In genomic region chr17:40431231-40431602, GRCh38 we compare ENCODE assay signal across 18 cellular contexts.
"Had no signal": no experiment of that assay in that cellular context is flagged by ENCODE, and none has a peak within 500 bp of the region (broad histone marks: within the 10 kb centered on the region; RNA-seq: fewer than 3 reads in every experiment).

No MANE protein-coding gene starts in this region.

- H3K9me3 Mint-ChIP-seq: activated naive CD4-positive, alpha-beta T cell treated with anti-CD3 and anti-CD28 coated beads, Interleukin-2, amount 50 U/mL, for 24 hours; effector memory CD8-positive, alpha-beta T cell; naive thymus-derived CD8-positive, alpha-beta T cell had no signal

- DNase-seq: activated CD4-positive, alpha-beta T cell treated with anti-CD3 and anti-CD28 coated beads, Interleukin-2, amount 50 U/mL, for 1 hour; activated gamma-delta T cell treated with Interleukin-2 at 50 U/mL for 16 hours; brain microvascular endothelial cell; caudate nucleus; effector memory CD8-positive, alpha-beta T cell; glutamatergic neuron; hippocampal formation; kidney glomerular epithelial cell; left ventricle myocardium inferior; mammary epithelial cell; naive thymus-derived CD8-positive, alpha-beta T cell; stimulated activated CD4-positive, alpha-beta T cell treated with anti-CD3 and anti-CD28 coated beads, Interleukin-4, amount 100 ng/mL, for 24 hours; stimulated activated naive CD8-positive, alpha-beta T cell treated with anti-CD3 and anti-CD28 coated beads, Interleukin-15, Interleukin-2, amounts not matched to agents 100 U/mL and 50 U/mL, for 24 hours had no signal

- H3K4me3 Mint-ChIP-seq: activated naive CD4-positive, alpha-beta T cell treated with anti-CD3 and anti-CD28 coated beads, Interleukin-2, amount 50 U/mL, for 24 hours; effector memory CD8-positive, alpha-beta T cell; mesothelial cell of epicardium; naive thymus-derived CD8-positive, alpha-beta T cell; neural progenitor cell had no signal

- H3K27me3 Mint-ChIP-seq: activated naive CD4-positive, alpha-beta T cell treated with anti-CD3 and anti-CD28 coated beads, Interleukin-2, amount 50 U/mL, for 24 hours had no signal

- H3K27ac Mint-ChIP-seq: activated naive CD4-positive, alpha-beta T cell treated with anti-CD3 and anti-CD28 coated beads, Interleukin-2, amount 50 U/mL, for 24 hours; mesothelial cell of epicardium; neural progenitor cell had no signal

- H3K36me3 Mint-ChIP-seq: activated naive CD4-positive, alpha-beta T cell treated with anti-CD3 and anti-CD28 coated beads, Interleukin-2, amount 50 U/mL, for 24 hours; mesothelial cell of epicardium; naive thymus-derived CD8-positive, alpha-beta T cell; neural progenitor cell had no signal

- ATAC-seq: effector memory CD8-positive, alpha-beta T cell; esophagus mucosa; naive thymus-derived CD8-positive, alpha-beta T cell; SK-N-SH treated with all-trans-retinoic acid at 6 μM for 48 hours; stimulated activated naive CD8-positive, alpha-beta T cell treated with anti-CD3 and anti-CD28 coated beads, Interleukin-15, Interleukin-2, amounts not matched to agents 100 U/mL and 50 U/mL, for 24 hours had no signal
